In the genomic region with DNA sequence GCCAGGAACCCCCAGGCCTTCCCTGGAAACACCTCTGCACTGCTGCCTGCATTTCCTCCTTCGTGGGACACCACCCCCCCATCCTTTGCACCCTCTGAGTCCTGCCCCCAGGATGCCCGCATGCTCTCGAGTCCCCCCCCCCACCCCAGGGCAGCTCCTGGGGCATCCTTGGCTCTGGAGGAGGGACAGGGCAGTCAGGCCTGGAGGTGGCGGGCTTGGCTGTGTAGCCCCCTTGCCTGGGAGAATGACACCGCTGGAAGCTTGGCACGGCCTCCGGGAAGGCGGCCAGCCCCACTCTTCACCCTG, we compare ENCODE assay signal across 10 cellular contexts.
DNase-seq lines count a peak whose midpoint lies in the region; ATAC-seq and TF ChIP-seq lines count a peak whose summit lies in the region.
"Had no signal": no experiment of that assay in that cellular context is flagged by ENCODE, and none has a peak within 500 bp of the region (broad histone marks: within the 10 kb centered on the region; RNA-seq: fewer than 3 reads in every experiment).

No MANE protein-coding gene starts in this region.

- peaks cover 47% of the 10 kb centered on the region for H3K4me1 Mint-ChIP-seq in osteocyte (ENCODE audit: unreplicated experiment)

- POLR2A ChIA-PET in SK-N-SH (lab: Yijun Ruan, JAX) = interaction anchor here (0.5 to 1.8 kb wide), 2 partner anchors 27 to 100 kb away, joined by 3 to 4 read pairs; no protein-coding TSS in a partner anchor

- H3K27me3 Mint-ChIP-seq in osteocyte (ENCODE audit: unreplicated experiment) = no peaks in the 10 kb centered on the region

- H3K27me3 ChIP-seq in SK-N-SH (ENCODE audit: insufficient read depth) (no peaks in the 10 kb centered on the region), esophagus (ENCODE audit: control insufficient read depth in 1 of 2, insufficient read depth in 2 of 2, low read length in 2 of 2) (no peaks in the 10 kb centered on the region)

- no peak for TF ChIP-seq EP300 in SK-N-SH (IDR thresholded peaks at IDR 0.05; ENCODE audit: borderline replicate concordance in 1 of 2, low read depth in 1 of 2, low read length in 1 of 2)

- no peaks in the 10 kb centered on the region for H3K9me3 ChIP-seq in SK-N-SH
- H3K9me3 ChIP-seq in esophagus (ENCODE audit: control insufficient read depth in 2 of 2, insufficient read depth in 1 of 2, low read depth in 1 of 2, low read length in 1 of 2) = no peaks in the 10 kb centered on the region

- H4K20me1 ChIP-seq in SK-N-SH (ENCODE audit: insufficient read depth) = no peaks in the 10 kb centered on the region

- no peaks in the 10 kb centered on the region for H3K79me2 ChIP-seq in SK-N-SH (ENCODE audit: insufficient read depth)

- H3K4me2 ChIP-seq in SK-N-SH = peak overlapping the region; percentile 63

- no peak overlapping the region; the same call in 1 of the 2 replicates for H2AFZ ChIP-seq in SK-N-SH (ENCODE audit: low read depth)

- H3K4me3 Mint-ChIP-seq in osteocyte (ENCODE audit: unreplicated experiment) = no peak overlapping the region

- no peaks in the 10 kb centered on the region for H3K36me3 ChIP-seq in SK-N-SH (replicated peaks in 1 of 2; ENCODE audit: control insufficient read depth in 1 of 2, insufficient read depth in 2 of 2, low read length in 1 of 2)
- peaks cover 0 to 1% of the 10 kb centered on the region in 2 donors for H3K36me3 ChIP-seq in esophagus (ENCODE audit: control insufficient read depth in 2 of 2, insufficient read depth in 2 of 2, low read length in 1 of 2)

- CTCF ChIA-PET in SK-N-SH (lab: Yijun Ruan, JAX) = interaction anchor here (1.1 to 3.3 kb wide), 8 partner anchors 12 to 96 kb away, joined by 3 to 16 read pairs (median 4); no protein-coding TSS in a partner anchor

- no peaks in the 10 kb centered on the region for H3K9me2 ChIP-seq in SK-N-SH

- H3K4me1 ChIP-seq in SK-N-SH (ENCODE audit: control insufficient read depth in 1 of 2, insufficient read depth in 2 of 2, low read depth in 1 of 2, low read length in 1 of 2) (peaks cover 25 to 48% of the 10 kb centered on the region in 2 experiments; a peak in 3 of 4 replicates), esophagus (ENCODE audit: control insufficient read depth in 2 of 2, insufficient read depth in 2 of 2, low read length in 1 of 2) (peaks cover 5 to 21% of the 10 kb centered on the region in 2 donors)

- no peaks in the 10 kb centered on the region for H3K9me3 Mint-ChIP-seq in osteocyte (ENCODE audit: unreplicated experiment)

- TF ChIP-seq CTCF in SK-N-SH (IDR thresholded peaks at IDR 0.05) = no peak
- peak; percentile 37 for TF ChIP-seq CTCF in osteocyte (IDR thresholded peaks at IDR 0.05)

- no peak for TF ChIP-seq RAD21 in SK-N-SH (IDR thresholded peaks at IDR 0.05; ENCODE audit: low read length)

- H3K27ac ChIP-seq in SK-N-SH (ENCODE audit: low read depth in 2 of 2, low read length in 1 of 2) = peak overlapping the region; percentile 68 to 81
- H3K27ac ChIP-seq in esophagus (ENCODE audit: low read depth in 2 of 2, low read length in 1 of 2) = peak overlapping the region; percentile 10 to 77

- no peaks in the 10 kb centered on the region for H3K36me3 Mint-ChIP-seq in osteocyte (ENCODE audit: unreplicated experiment)

- WGBS in SK-N-SH (ENCODE audit: low lambda C conversion rate) = 6% methylated on average over 5 of the region's 8 CpGs
- 20% methylated on average over 6 to 8 of the region's 8 CpGs for WGBS in esophagus, 2 donors

- ATAC-seq in SK-N-SH treated with all-trans-retinoic acid at 6 μM for 48 hours = no peak
- no peak for ATAC-seq in HG03097 (IDR thresholded peaks at IDR 0.05; ENCODE audit: low FRiP score, unreplicated experiment)
- no peak for ATAC-seq in GM19328 (IDR thresholded peaks at IDR 0.05; ENCODE audit: unreplicated experiment)
- no peak for ATAC-seq in GM19324 (IDR thresholded peaks at IDR 0.05; ENCODE audit: low FRiP score, unreplicated experiment)

- H3K4me3 ChIP-seq in SK-N-SH (ENCODE audit: low read depth in 2 of 2, low read length in 1 of 2) = 0 out of 4 replicates have a peak overlapping the region, but pooled peaks of 1 of the 2 experiments have one; percentile 9
- no peak overlapping the region for H3K4me3 ChIP-seq in esophagus (ENCODE audit: low read depth in 1 of 2, low read length in 2 of 2)

- peak overlapping the region; percentile 20; the same call in 1 of the 2 replicates for H3K9ac ChIP-seq in SK-N-SH

- DNase-seq in SK-N-SH = no peak
- DNase-seq in osteocyte (ENCODE audit: extremely low spot score, unreplicated experiment) = no peak
- DNase-seq in stimulated activated CD4-positive, alpha-beta T cell treated with anti-CD3 and anti-CD28 coated beads, Interleukin-4, amount 100 ng/mL, for 24 hours = no peak
- DNase-seq: MM.1S; NK-92 treated with Interleukin-12 subunit alpha and Interleukin-12 subunit beta, amount 100 ng/mL, for 24 hours had no signal

- H3F3A ChIP-seq in SK-N-SH (replicated peaks; ENCODE audit: insufficient read depth) = no peaks in the 10 kb centered on the region

- H3K27ac Mint-ChIP-seq in osteocyte (ENCODE audit: unreplicated experiment) = peak overlapping the region; percentile 97

TF ChIP-seq in SK-N-SH, 30 proteins besides CTCF, POLR2A, EP300 and RAD21 (continues in another document):
- TF ChIP-seq, protein P1, sequence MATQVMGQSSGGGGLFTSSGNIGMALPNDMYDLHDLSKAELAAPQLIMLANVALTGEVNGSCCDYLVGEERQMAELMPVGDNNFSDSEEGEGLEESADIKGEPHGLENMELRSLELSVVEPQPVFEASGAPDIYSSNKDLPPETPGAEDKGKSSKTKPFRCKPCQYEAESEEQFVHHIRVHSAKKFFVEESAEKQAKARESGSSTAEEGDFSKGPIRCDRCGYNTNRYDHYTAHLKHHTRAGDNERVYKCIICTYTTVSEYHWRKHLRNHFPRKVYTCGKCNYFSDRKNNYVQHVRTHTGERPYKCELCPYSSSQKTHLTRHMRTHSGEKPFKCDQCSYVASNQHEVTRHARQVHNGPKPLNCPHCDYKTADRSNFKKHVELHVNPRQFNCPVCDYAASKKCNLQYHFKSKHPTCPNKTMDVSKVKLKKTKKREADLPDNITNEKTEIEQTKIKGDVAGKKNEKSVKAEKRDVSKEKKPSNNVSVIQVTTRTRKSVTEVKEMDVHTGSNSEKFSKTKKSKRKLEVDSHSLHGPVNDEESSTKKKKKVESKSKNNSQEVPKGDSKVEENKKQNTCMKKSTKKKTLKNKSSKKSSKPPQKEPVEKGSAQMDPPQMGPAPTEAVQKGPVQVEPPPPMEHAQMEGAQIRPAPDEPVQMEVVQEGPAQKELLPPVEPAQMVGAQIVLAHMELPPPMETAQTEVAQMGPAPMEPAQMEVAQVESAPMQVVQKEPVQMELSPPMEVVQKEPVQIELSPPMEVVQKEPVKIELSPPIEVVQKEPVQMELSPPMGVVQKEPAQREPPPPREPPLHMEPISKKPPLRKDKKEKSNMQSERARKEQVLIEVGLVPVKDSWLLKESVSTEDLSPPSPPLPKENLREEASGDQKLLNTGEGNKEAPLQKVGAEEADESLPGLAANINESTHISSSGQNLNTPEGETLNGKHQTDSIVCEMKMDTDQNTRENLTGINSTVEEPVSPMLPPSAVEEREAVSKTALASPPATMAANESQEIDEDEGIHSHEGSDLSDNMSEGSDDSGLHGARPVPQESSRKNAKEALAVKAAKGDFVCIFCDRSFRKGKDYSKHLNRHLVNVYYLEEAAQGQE (IDR thresholded peaks at IDR 0.05; ENCODE audit: low read depth, low read length) = no peak
- TF ChIP-seq, protein P2, sequence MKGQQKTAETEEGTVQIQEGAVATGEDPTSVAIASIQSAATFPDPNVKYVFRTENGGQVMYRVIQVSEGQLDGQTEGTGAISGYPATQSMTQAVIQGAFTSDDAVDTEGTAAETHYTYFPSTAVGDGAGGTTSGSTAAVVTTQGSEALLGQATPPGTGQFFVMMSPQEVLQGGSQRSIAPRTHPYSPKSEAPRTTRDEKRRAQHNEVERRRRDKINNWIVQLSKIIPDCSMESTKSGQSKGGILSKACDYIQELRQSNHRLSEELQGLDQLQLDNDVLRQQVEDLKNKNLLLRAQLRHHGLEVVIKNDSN (IDR thresholded peaks at IDR 0.05; ENCODE audit: borderline replicate concordance, low read depth) = no peak

TF ChIP-seq in SK-N-SH treated with all-trans-retinoic acid at 6 μM for 48 hours, 23 proteins besides CTCF, POLR2A, EP300 and RAD21 (continues in another document):
- TF ChIP-seq RARB (CRISPR knock-in tag; IDR thresholded peaks at IDR 0.05) (no peak), ZFP3 (CRISPR knock-in tag; IDR thresholded peaks at IDR 0.05) (no peak), TCF4 (CRISPR knock-in tag; IDR thresholded peaks at IDR 0.05; ENCODE audit: borderline replicate concordance) (no peak), ZNF8 (CRISPR knock-in tag; IDR thresholded peaks at IDR 0.05) (no peak), ESRRG (CRISPR knock-in tag; IDR thresholded peaks at IDR 0.05) (no peak), TOX (CRISPR knock-in tag; IDR thresholded peaks at IDR 0.05; ENCODE audit: borderline replicate concordance) (no peak), CSDC2 (CRISPR knock-in tag; IDR thresholded peaks at IDR 0.05) (no peak), OSR1 (CRISPR knock-in tag; IDR thresholded peaks at IDR 0.05) (no peak), BACH2 (CRISPR knock-in tag; IDR thresholded peaks at IDR 0.05; ENCODE audit: borderline replicate concordance) (no peak), GLIS3 (CRISPR knock-in tag; IDR thresholded peaks at IDR 0.05) (no peak)
- TF ChIP-seq, protein P3, sequence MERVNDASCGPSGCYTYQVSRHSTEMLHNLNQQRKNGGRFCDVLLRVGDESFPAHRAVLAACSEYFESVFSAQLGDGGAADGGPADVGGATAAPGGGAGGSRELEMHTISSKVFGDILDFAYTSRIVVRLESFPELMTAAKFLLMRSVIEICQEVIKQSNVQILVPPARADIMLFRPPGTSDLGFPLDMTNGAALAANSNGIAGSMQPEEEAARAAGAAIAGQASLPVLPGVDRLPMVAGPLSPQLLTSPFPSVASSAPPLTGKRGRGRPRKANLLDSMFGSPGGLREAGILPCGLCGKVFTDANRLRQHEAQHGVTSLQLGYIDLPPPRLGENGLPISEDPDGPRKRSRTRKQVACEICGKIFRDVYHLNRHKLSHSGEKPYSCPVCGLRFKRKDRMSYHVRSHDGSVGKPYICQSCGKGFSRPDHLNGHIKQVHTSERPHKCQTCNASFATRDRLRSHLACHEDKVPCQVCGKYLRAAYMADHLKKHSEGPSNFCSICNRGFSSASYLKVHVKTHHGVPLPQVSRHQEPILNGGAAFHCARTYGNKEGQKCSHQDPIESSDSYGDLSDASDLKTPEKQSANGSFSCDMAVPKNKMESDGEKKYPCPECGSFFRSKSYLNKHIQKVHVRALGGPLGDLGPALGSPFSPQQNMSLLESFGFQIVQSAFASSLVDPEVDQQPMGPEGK (CRISPR knock-in tag; IDR thresholded peaks at IDR 0.05; ENCODE audit: borderline replicate concordance) = no peak
